In genomic region chr20:2596673-2597279, GRCh38 we compare ENCODE assay signal across 1 cellular context.
TF ChIP-seq lines count a peak whose summit lies in the region.

No MANE protein-coding gene starts in this region.

TF ChIP-seq in IMR-90, 13 proteins besides CTCF, POLR2A, EP300 and RAD21 (continued from another document):
- TF ChIP-seq CHD1 (IDR thresholded peaks at IDR 0.05; ENCODE audit: low read depth, low read length), result no peak
